ENCODE assay signal across 19 cellular contexts in the genomic region with DNA sequence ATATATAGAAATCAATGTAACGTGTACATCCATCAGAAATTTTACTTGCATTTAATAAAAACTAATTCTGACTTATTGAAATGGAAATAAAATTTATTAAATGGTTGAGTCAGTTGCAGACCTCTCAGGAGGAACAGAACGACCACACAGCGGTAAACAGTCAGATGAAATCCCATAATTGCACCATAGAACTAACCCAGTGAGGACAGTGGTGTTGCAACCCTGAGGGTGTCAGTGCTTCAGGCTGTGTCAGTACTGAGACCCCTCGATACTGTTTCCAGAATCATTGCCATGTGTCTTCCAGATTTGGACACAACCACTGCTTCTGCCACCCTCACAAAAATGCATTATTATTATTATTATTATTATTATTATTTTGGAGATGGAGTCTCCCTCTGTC. TPM values are rescaled to one million over a fixed set of nuclear protein-coding genes. Genes with fewer than 3 reads are reported as not detected.
DNase-seq lines count a peak whose midpoint lies in the region; TF ChIP-seq lines count a peak whose summit lies in the region.
"Had no signal": no experiment of that assay in that cellular context is flagged by ENCODE, and none has a peak within 500 bp of the region (broad histone marks: within the 10 kb centered on the region; RNA-seq: fewer than 3 reads in every experiment).

No MANE protein-coding gene starts in this region.

- DNase-seq in Karpas-422 (no peak), NB4 (ENCODE audit: low read depth) (peak; percentile 86), SKM-1 (lab: John Stamatoyannopoulos, UW; ENCODE audit: unreplicated experiment) (peak; percentile 6), NCI-H1436 (lab: John Stamatoyannopoulos, UW) (no peak), HAP-1 (ENCODE audit: low spot score in 2 of 2) (no peak), NCI-H526 (lab: John Stamatoyannopoulos, UW) (no peak), endodermal cell (no peak)
- DNase-seq: BE2C; CD4-positive, CD25-positive, alpha-beta regulatory T cell; DMS153; NCI-H1694; NCI-H2029 treated with DMSO at 0.1 percent for 48 hours; NCI-H446 treated with DMSO at 0.1 percent for 48 hours; PC-3; T-helper 9 cell had no signal

- H3K4me3 ChIP-seq in Karpas-422 (ENCODE audit: low read length) (no peak overlapping the region), NB4 (ENCODE audit: low read depth, low read length) (no peak overlapping the region), HAP-1 (no peak overlapping the region), endodermal cell (ENCODE audit: low read length) (no peak overlapping the region)
- H3K4me3 ChIP-seq: SJSA1 had no signal

- 93 to 100% methylated on average over 2 to 3 of the region's 4 CpGs for WGBS in endodermal cell (ENCODE audit: insufficient coverage in 1 of 2, insufficient read length in 1 of 2), 2 experiments

- H3K27ac ChIP-seq in Karpas-422 (ENCODE audit: low read length) (peak overlapping the region; percentile 100), endodermal cell (ENCODE audit: low read depth, low read length) (no peak overlapping the region)
- H3K27ac ChIP-seq: KMS-11, SJSA1 had no signal

- H3K36me3 Mint-ChIP-seq in endodermal cell (ENCODE audit: low read depth): no peaks in the 10 kb centered on the region
- H3K36me3 Mint-ChIP-seq: CD4-positive, CD25-positive, alpha-beta regulatory T cell; IgD-negative memory B cell had no signal

- in situ Hi-C loops in HAP-1 (cut with MboI; ENCODE audit: low sequenced_read_pairs): no loop called here

- H3K4me1 ChIP-seq in Karpas-422 (ENCODE audit: low read length) (peaks cover 96% of the 10 kb centered on the region), HAP-1 (peaks cover 3% of the 10 kb centered on the region), endodermal cell (ENCODE audit: control insufficient read depth, insufficient read depth, low read length) (peaks cover 5% of the 10 kb centered on the region)
- H3K4me1 ChIP-seq: BE2C, SJSA1 had no signal

- no peaks in the 10 kb centered on the region for H3K9me2 ChIP-seq in Karpas-422 (replicated peaks; ENCODE audit: insufficient read depth, low read length)

- H3K36me3 ChIP-seq in Karpas-422 (ENCODE audit: insufficient read depth, low read length) (no peaks in the 10 kb centered on the region), HAP-1 (replicated peaks) (no peaks in the 10 kb centered on the region), endodermal cell (ENCODE audit: control insufficient read depth, insufficient read depth, low read length) (no peaks in the 10 kb centered on the region)
- H3K36me3 ChIP-seq: BE2C, SJSA1 had no signal

- H3K4me1 Mint-ChIP-seq in endodermal cell: peaks cover 12% of the 10 kb centered on the region
- H3K4me1 Mint-ChIP-seq: CD4-positive, CD25-positive, alpha-beta regulatory T cell had no signal

- H3K4me2 ChIP-seq in Karpas-422 (ENCODE audit: low read depth, low read length, poor library complexity, severe bottlenecking): no peak overlapping the region
- H3K4me2 ChIP-seq: KMS-11 had no signal

- H2AFZ ChIP-seq in Karpas-422 (ENCODE audit: low read length): no peak overlapping the region

- no peak overlapping the region for H3K4me3 Mint-ChIP-seq in endodermal cell
- H3K4me3 Mint-ChIP-seq: CD4-positive, CD25-positive, alpha-beta regulatory T cell; IgD-negative memory B cell; T-helper 1 cell treated with Interleukin-12 subunit alpha and Interleukin-12 subunit beta and Interleukin-4 antibody, amounts not matched to agents 30 μg/mL and 1 μg/mL, for 36 hours had no signal

- H3K79me2 ChIP-seq in Karpas-422 (ENCODE audit: low read length): no peaks in the 10 kb centered on the region

- no peak overlapping the region for H3K27ac Mint-ChIP-seq in endodermal cell
- H3K27ac Mint-ChIP-seq: CD4-positive, CD25-positive, alpha-beta regulatory T cell; IgD-negative memory B cell; T-helper 1 cell treated with Interleukin-12 subunit alpha and Interleukin-12 subunit beta and Interleukin-4 antibody, amounts not matched to agents 30 μg/mL and 1 μg/mL, for 36 hours had no signal

- H3K9me3 ChIP-seq in Karpas-422 (ENCODE audit: low read length) (no peaks in the 10 kb centered on the region), HAP-1 (no peaks in the 10 kb centered on the region), endodermal cell (ENCODE audit: control insufficient read depth, low read length) (no peaks in the 10 kb centered on the region)
- H3K9me3 ChIP-seq: BE2C, SJSA1 had no signal

- H3K9ac ChIP-seq in Karpas-422 (ENCODE audit: low read length) (no peak overlapping the region), endodermal cell (ENCODE audit: extremely low read depth, low read length, poor library complexity, severe bottlenecking) (no peak overlapping the region)
- H3K9ac ChIP-seq: KMS-11 had no signal

- TF ChIP-seq CTCF in NB4 (IDR thresholded peaks at IDR 0.05; ENCODE audit: low read depth, low read length) (no peak), endodermal cell (conservative IDR thresholded peaks at IDR 0.05) (no peak)

- no peaks in the 10 kb centered on the region for H3K27me3 ChIP-seq in Karpas-422 (ENCODE audit: low read length)
- H3K27me3 ChIP-seq in HAP-1 (ENCODE audit: low read depth): no peaks in the 10 kb centered on the region; the same call in 1 of the 2 replicates
- peaks cover 22% of the 10 kb centered on the region for H3K27me3 ChIP-seq in endodermal cell (ENCODE audit: control insufficient read depth, insufficient read depth, low read length, poor library complexity, severe bottlenecking)
- H3K27me3 ChIP-seq: BE2C had no signal

- H3K27me3 Mint-ChIP-seq in endodermal cell (ENCODE audit: insufficient read depth): peaks cover 70% of the 10 kb centered on the region

- H3K9me3 Mint-ChIP-seq in endodermal cell: no peaks in the 10 kb centered on the region
- H3K9me3 Mint-ChIP-seq: CD4-positive, CD25-positive, alpha-beta regulatory T cell; T-helper 1 cell treated with Interleukin-12 subunit alpha and Interleukin-12 subunit beta and Interleukin-4 antibody, amounts not matched to agents 30 μg/mL and 1 μg/mL, for 36 hours had no signal

- H4K20me1 ChIP-seq in Karpas-422 (ENCODE audit: insufficient read depth, low read depth, low read length): no peaks in the 10 kb centered on the region

- no peak for TF ChIP-seq POLR2A in NB4 (IDR thresholded peaks at IDR 0.05; ENCODE audit: extremely low read depth, insufficient read length)

RNA-seq across cellular contexts. Expression of gene SSTR2, which starts 29.0 kb away (rescaled TPM):
- 20.9 and 25.3 TPM in 2 replicates for total RNA-seq in Karpas-422 (2014; rRNA removed; shearing (Covaris generic); ENCODE audit: low replicate concordance)
- total RNA-seq in endodermal cell: 1 to 10 TPM; 4.2 to 4.4 TPM
- polyA plus RNA-seq in endodermal cell (2013, experiment 1 of 2): 12.0 TPM
- 12.0 TPM for polyA plus RNA-seq in endodermal cell (2013, experiment 2 of 2)
- total RNA-seq: PC-3 had no signal
- polyA plus RNA-seq: IgD-negative memory B cell had no signal

RNA-seq across cellular contexts. Expression of gene SLC39A11, which starts 43.3 kb away (rescaled TPM):
- total RNA-seq in Karpas-422 (2014; rRNA removed; shearing (Covaris generic); ENCODE audit: low replicate concordance): 49.6 and 69.7 TPM in 2 replicates
- 10 to 100 TPM; 18.1 to 20.1 TPM for total RNA-seq in endodermal cell
- polyA plus RNA-seq in endodermal cell (2013, experiment 1 of 2): 8.6 TPM
- polyA plus RNA-seq in endodermal cell (2013, experiment 2 of 2): 9.0 TPM

RNA-seq across cellular contexts. Expression of gene COG1, which starts 57.1 kb away (rescaled TPM):
- 11.0 and 25.3 TPM in 2 replicates for total RNA-seq in Karpas-422 (2014; rRNA removed; shearing (Covaris generic); ENCODE audit: low replicate concordance)
- total RNA-seq in endodermal cell: 10 to 100 TPM; 27.1 to 27.8 TPM
- polyA plus RNA-seq in endodermal cell (2013, experiment 1 of 2): 34.3 TPM
- 31.3 TPM for polyA plus RNA-seq in endodermal cell (2013, experiment 2 of 2)

Comparison
In these comparisons a context has a peak if more than half of its experiments do, and no peak if none do; other contexts are left out.
1. DNase-seq: peak in NB4 (single experiment) and SKM-1 (single experiment); none in Karpas-422 (single experiment), NCI-H1436 (single experiment), HAP-1 (0 of 2), NCI-H526 (0 of 2) and endodermal cell (single experiment).